2 cellular contexts compared by ENCODE assay signal in the genomic region with DNA sequence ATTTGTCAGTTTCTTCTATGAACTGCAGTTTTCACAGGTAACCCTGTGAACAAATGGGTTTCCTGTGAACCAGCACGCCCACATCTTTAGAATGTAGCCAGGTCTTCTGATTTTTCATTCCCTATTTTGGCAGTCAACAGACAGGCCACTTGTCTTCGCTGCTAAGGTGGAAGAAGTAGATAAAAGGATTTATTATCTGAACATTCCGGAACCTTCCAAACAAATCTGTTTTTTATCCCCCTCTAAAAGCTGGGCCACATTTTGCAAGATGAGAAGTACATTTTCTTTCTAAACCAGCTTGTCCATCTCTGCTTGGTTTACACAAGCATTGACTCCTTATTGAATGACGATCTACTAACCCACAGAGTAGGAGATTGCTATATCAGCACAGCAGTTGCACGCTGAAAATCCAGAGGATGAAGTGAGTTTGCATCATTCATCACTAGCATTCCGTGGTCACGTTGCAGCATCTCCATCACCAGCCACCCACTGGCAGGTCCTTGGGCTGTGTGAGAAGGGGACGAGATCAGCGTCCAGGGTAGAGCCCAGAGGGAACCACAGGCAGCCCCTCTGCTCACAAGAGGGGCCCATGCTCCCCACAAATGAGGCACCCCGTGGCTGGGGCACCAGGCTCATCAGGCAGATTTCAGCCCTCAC.
TF ChIP-seq lines count a peak whose summit lies in the region.

No MANE protein-coding gene starts in this region.

TF ChIP-seq in SK-N-SH, 30 proteins besides CTCF, POLR2A, EP300 and RAD21:
- TF ChIP-seq, protein P1, sequence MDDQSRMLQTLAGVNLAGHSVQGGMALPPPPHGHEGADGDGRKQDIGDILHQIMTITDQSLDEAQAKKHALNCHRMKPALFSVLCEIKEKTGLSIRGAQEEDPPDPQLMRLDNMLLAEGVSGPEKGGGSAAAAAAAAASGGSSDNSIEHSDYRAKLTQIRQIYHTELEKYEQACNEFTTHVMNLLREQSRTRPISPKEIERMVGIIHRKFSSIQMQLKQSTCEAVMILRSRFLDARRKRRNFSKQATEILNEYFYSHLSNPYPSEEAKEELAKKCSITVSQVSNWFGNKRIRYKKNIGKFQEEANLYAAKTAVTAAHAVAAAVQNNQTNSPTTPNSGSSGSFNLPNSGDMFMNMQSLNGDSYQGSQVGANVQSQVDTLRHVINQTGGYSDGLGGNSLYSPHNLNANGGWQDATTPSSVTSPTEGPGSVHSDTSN (IDR thresholded peaks at IDR 0.05) = peak; percentile 24; the same call in 1 of the 2 replicates
- no peak for TF ChIP-seq EZH2phosphoT487 (IDR thresholded peaks at IDR 0.05; ENCODE audit: borderline replicate concordance, low read depth)

TF ChIP-seq in SK-N-SH treated with all-trans-retinoic acid at 6 μM for 48 hours, 23 proteins besides CTCF, POLR2A, EP300 and RAD21 (continued from another document):
- TF ChIP-seq, protein P2, sequence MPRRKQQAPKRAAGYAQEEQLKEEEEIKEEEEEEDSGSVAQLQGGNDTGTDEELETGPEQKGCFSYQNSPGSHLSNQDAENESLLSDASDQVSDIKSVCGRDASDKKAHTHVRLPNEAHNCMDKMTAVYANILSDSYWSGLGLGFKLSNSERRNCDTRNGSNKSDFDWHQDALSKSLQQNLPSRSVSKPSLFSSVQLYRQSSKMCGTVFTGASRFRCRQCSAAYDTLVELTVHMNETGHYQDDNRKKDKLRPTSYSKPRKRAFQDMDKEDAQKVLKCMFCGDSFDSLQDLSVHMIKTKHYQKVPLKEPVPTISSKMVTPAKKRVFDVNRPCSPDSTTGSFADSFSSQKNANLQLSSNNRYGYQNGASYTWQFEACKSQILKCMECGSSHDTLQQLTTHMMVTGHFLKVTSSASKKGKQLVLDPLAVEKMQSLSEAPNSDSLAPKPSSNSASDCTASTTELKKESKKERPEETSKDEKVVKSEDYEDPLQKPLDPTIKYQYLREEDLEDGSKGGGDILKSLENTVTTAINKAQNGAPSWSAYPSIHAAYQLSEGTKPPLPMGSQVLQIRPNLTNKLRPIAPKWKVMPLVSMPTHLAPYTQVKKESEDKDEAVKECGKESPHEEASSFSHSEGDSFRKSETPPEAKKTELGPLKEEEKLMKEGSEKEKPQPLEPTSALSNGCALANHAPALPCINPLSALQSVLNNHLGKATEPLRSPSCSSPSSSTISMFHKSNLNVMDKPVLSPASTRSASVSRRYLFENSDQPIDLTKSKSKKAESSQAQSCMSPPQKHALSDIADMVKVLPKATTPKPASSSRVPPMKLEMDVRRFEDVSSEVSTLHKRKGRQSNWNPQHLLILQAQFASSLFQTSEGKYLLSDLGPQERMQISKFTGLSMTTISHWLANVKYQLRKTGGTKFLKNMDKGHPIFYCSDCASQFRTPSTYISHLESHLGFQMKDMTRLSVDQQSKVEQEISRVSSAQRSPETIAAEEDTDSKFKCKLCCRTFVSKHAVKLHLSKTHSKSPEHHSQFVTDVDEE (CRISPR knock-in tag; IDR thresholded peaks at IDR 0.05) = no peak
- TF ChIP-seq CSDC2 (CRISPR knock-in tag; IDR thresholded peaks at IDR 0.05) (no peak), BACH2 (CRISPR knock-in tag; IDR thresholded peaks at IDR 0.05; ENCODE audit: borderline replicate concordance) (no peak), PPARA (CRISPR knock-in tag; IDR thresholded peaks at IDR 0.05; ENCODE audit: borderline replicate concordance) (no peak), ZNF8 (CRISPR knock-in tag; IDR thresholded peaks at IDR 0.05) (no peak), TCF4 (CRISPR knock-in tag; IDR thresholded peaks at IDR 0.05; ENCODE audit: borderline replicate concordance) (no peak), ISL1 (CRISPR knock-in tag; IDR thresholded peaks at IDR 0.05) (no peak), ZNF70 (CRISPR knock-in tag; IDR thresholded peaks at IDR 0.05) (no peak), GLIS3 (CRISPR knock-in tag; IDR thresholded peaks at IDR 0.05) (no peak), ESRRG (CRISPR knock-in tag; IDR thresholded peaks at IDR 0.05) (no peak), ZNF565 (CRISPR knock-in tag; conservative IDR thresholded peaks at IDR 0.05; ENCODE audit: low read depth) (no peak), ZFP30 (CRISPR knock-in tag; IDR thresholded peaks at IDR 0.05) (no peak)
- TF ChIP-seq, protein P3, sequence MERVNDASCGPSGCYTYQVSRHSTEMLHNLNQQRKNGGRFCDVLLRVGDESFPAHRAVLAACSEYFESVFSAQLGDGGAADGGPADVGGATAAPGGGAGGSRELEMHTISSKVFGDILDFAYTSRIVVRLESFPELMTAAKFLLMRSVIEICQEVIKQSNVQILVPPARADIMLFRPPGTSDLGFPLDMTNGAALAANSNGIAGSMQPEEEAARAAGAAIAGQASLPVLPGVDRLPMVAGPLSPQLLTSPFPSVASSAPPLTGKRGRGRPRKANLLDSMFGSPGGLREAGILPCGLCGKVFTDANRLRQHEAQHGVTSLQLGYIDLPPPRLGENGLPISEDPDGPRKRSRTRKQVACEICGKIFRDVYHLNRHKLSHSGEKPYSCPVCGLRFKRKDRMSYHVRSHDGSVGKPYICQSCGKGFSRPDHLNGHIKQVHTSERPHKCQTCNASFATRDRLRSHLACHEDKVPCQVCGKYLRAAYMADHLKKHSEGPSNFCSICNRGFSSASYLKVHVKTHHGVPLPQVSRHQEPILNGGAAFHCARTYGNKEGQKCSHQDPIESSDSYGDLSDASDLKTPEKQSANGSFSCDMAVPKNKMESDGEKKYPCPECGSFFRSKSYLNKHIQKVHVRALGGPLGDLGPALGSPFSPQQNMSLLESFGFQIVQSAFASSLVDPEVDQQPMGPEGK (CRISPR knock-in tag; IDR thresholded peaks at IDR 0.05; ENCODE audit: borderline replicate concordance) = no peak
